In genomic region chr10:31076589-31076988, GRCh38 we compare ENCODE assay signal across 25 cellular contexts.
"Had no signal": no experiment of that assay in that cellular context is flagged by ENCODE, and none has a peak within 500 bp of the region (broad histone marks: within the 10 kb centered on the region; RNA-seq: fewer than 3 reads in every experiment).

No MANE protein-coding gene starts in this region.

- H3K27me3 Mint-ChIP-seq: activated naive CD8-positive, alpha-beta T cell had no signal

- H3K9ac ChIP-seq: SK-N-SH had no signal

- H3K9me3 Mint-ChIP-seq: activated CD4-positive, alpha-beta memory T cell treated with anti-CD3 and anti-CD28 coated beads, Interleukin-2, amount 10 ng/mL, durations not matched to agents 7 days and 5 days; activated naive CD4-positive, alpha-beta T cell treated with anti-CD3 and anti-CD28 coated beads for 36 hours; activated T-helper 17 cell treated with anti-CD3 and anti-CD28 coated beads, Interleukin-2, amount 50 U/mL, for 72 hours had no signal

- H3K36me3 ChIP-seq: brain microvascular endothelial cell, SJCRH30 had no signal

- H3K27me3 ChIP-seq: brain microvascular endothelial cell, SJCRH30 had no signal

- ATAC-seq: activated CD4-positive, alpha-beta T cell treated with anti-CD3 and anti-CD28 coated beads for 36 hours; activated T-helper 17 cell treated with anti-CD3 and anti-CD28 coated beads, Interleukin-2, amount 50 U/mL, for 72 hours had no signal

- H3K27ac ChIP-seq: brain microvascular endothelial cell, SJCRH30, VCaP had no signal

- DNase-seq: activated CD4-positive, alpha-beta memory T cell treated with anti-CD3 and anti-CD28 coated beads, Interleukin-2, amount 10 ng/mL, durations not matched to agents 7 days and 5 days; activated CD4-positive, alpha-beta T cell treated with anti-CD3 and anti-CD28 coated beads for 36 hours; activated CD4-positive, alpha-beta T cell treated with anti-CD3 and anti-CD28 coated beads, Interleukin-2, amount 50 U/mL, for 1 hour; activated gamma-delta T cell; activated naive CD4-positive, alpha-beta T cell treated with anti-CD3 and anti-CD28 coated beads for 36 hours; activated T-cell treated with anti-CD3 and anti-CD28 coated beads for 4 hours; activated T-cell treated with anti-CD3 and anti-CD28 coated beads, Interleukin-2, amount 50 U/mL, for 48 hours; amygdala; brain microvascular endothelial cell; cerebellar nuclear complex; NCI-H1092; NCI-H1417; NCI-H2029 treated with DMSO at 0.1 percent for 48 hours; NCI-H345; NCI-H510A; NCI-H526 treated with DMSO at 0.1 percent for 48 hours; NCI-H82; Right ventricle myocardium superior; RPMI8226; SJCRH30; SK-N-SH; T-helper 1 cell had no signal

- H3K4me1 Mint-ChIP-seq: activated CD4-positive, alpha-beta memory T cell treated with anti-CD3 and anti-CD28 coated beads, Interleukin-2, amount 10 ng/mL, durations not matched to agents 7 days and 5 days; activated CD4-positive, alpha-beta T cell treated with anti-CD3 and anti-CD28 coated beads for 36 hours; activated T-helper 17 cell treated with anti-CD3 and anti-CD28 coated beads, Interleukin-2, amount 50 U/mL, for 72 hours had no signal

- H3K4me2 ChIP-seq: SK-N-SH had no signal

- H3K27ac Mint-ChIP-seq: activated CD4-positive, alpha-beta memory T cell treated with anti-CD3 and anti-CD28 coated beads, Interleukin-2, amount 10 ng/mL, durations not matched to agents 7 days and 5 days; activated CD4-positive, alpha-beta T cell treated with anti-CD3 and anti-CD28 coated beads for 36 hours; activated naive CD4-positive, alpha-beta T cell treated with anti-CD3 and anti-CD28 coated beads for 36 hours; activated naive CD8-positive, alpha-beta T cell; activated T-helper 17 cell treated with anti-CD3 and anti-CD28 coated beads, Interleukin-2, amount 50 U/mL, for 72 hours had no signal

- H3K36me3 Mint-ChIP-seq: activated naive CD8-positive, alpha-beta T cell had no signal

- H3K9me3 ChIP-seq: SJCRH30, SK-N-SH had no signal

- H3K4me3 Mint-ChIP-seq: activated CD4-positive, alpha-beta memory T cell treated with anti-CD3 and anti-CD28 coated beads, Interleukin-2, amount 10 ng/mL, durations not matched to agents 7 days and 5 days; activated CD4-positive, alpha-beta T cell treated with anti-CD3 and anti-CD28 coated beads for 36 hours; activated naive CD4-positive, alpha-beta T cell treated with anti-CD3 and anti-CD28 coated beads for 36 hours; activated naive CD8-positive, alpha-beta T cell; activated T-helper 17 cell treated with anti-CD3 and anti-CD28 coated beads, Interleukin-2, amount 50 U/mL, for 72 hours had no signal

- H3K4me3 ChIP-seq: SJCRH30 had no signal
